39 cellular contexts compared by ENCODE assay signal in genomic region chr19:7733376-7733775, GRCh38. TPM values are rescaled to one million over a fixed set of nuclear protein-coding genes. Genes with fewer than 3 reads are reported as not detected.
"Had no signal": no experiment of that assay in that cellular context is flagged by ENCODE, and none has a peak within 500 bp of the region (broad histone marks: within the 10 kb centered on the region; RNA-seq: fewer than 3 reads in every experiment).

No MANE protein-coding gene starts in this region.

- H3K36me3 Mint-ChIP-seq: activated CD4-positive, alpha-beta memory T cell treated with anti-CD3 and anti-CD28 coated beads for 36 hours; activated CD8-positive, alpha-beta memory T cell treated with anti-CD3 and anti-CD28 coated beads, Interleukin-2, amount 10 ng/mL, durations not matched to agents 7 days and 5 days; activated naive CD4-positive, alpha-beta T cell treated with anti-CD3 and anti-CD28 coated beads, Interleukin-2, amount 50 U/mL, for 24 hours; activated naive CD8-positive, alpha-beta T cell treated with anti-CD3 and anti-CD28 coated beads for 36 hours had no signal

- H3K4me3 ChIP-seq: adrenal gland, body of pancreas, esophagus squamous epithelium, gastroesophageal sphincter had no signal

- H3K4me1 Mint-ChIP-seq: activated CD4-positive, alpha-beta T cell treated with anti-CD3 and anti-CD28 coated beads, Interleukin-2, amount 10 ng/mL, durations not matched to agents 24 days and 14 days; activated CD8-positive, alpha-beta memory T cell treated with anti-CD3 and anti-CD28 coated beads, Interleukin-2, amount 10 ng/mL, durations not matched to agents 7 days and 5 days had no signal

- H3K36me3 ChIP-seq: adrenal gland, esophagus squamous epithelium, gastroesophageal sphincter had no signal

- H3K9me3 ChIP-seq: adrenal gland, body of pancreas, esophagus squamous epithelium, gastroesophageal sphincter had no signal

- ATAC-seq: activated CD4-positive, alpha-beta T cell treated with anti-CD3 and anti-CD28 coated beads for 36 hours; activated CD8-positive, alpha-beta memory T cell treated with anti-CD3 and anti-CD28 coated beads, Interleukin-2, amount 10 ng/mL, durations not matched to agents 7 days and 5 days; activated CD8-positive, alpha-beta T cell treated with anti-CD3 and anti-CD28 coated beads, Interleukin-2, amount 10 ng/mL, durations not matched to agents 7 days and 5 days; activated naive CD8-positive, alpha-beta T cell treated with anti-CD3 and anti-CD28 coated beads, Interleukin-2, amount 50 U/mL, for 24 hours; body of pancreas; gastroesophageal sphincter had no signal

- H3K27ac Mint-ChIP-seq: activated CD4-positive, alpha-beta memory T cell treated with anti-CD3 and anti-CD28 coated beads for 36 hours; activated CD4-positive, alpha-beta T cell treated with anti-CD3 and anti-CD28 coated beads for 36 hours; activated CD4-positive, alpha-beta T cell treated with anti-CD3 and anti-CD28 coated beads, Interleukin-2, amount 10 ng/mL, durations not matched to agents 24 days and 14 days; activated CD8-positive, alpha-beta memory T cell treated with anti-CD3 and anti-CD28 coated beads, Interleukin-2, amount 10 ng/mL, durations not matched to agents 7 days and 5 days; activated CD8-positive, alpha-beta T cell treated with anti-CD3 and anti-CD28 coated beads, Interleukin-2, amount 10 ng/mL, durations not matched to agents 7 days and 5 days; activated naive CD4-positive, alpha-beta T cell treated with anti-CD3 and anti-CD28 coated beads for 36 hours; activated naive CD4-positive, alpha-beta T cell treated with anti-CD3 and anti-CD28 coated beads, Interleukin-2, amount 50 U/mL, for 24 hours; activated naive CD8-positive, alpha-beta T cell treated with anti-CD3 and anti-CD28 coated beads for 36 hours; activated naive CD8-positive, alpha-beta T cell treated with anti-CD3 and anti-CD28 coated beads, Interleukin-2, amount 50 U/mL, for 24 hours; activated T-helper 1 cell treated with anti-CD3 and anti-CD28 coated beads, Interleukin-12 subunit alpha, Interleukin-12 subunit beta, Interleukin-2, Interleukin-4 antibody, amounts not matched to agents 30 ng/mL and 10 ng/mL and 1 ng/mL, durations not matched to agents 14 hours and 24 hours and 36 hours; activated T-helper 2 cell treated with anti-CD3 and anti-CD28 coated beads, Interferon-gamma antibody, Interleukin-2, Interleukin-4, amounts not matched to agents 10 μg/mL and 5 μg/mL and 100 μg/mL, durations not matched to agents 14 hours and 24 hours and 36 hours had no signal

- H3K4me1 ChIP-seq: body of pancreas had no signal

- H3K27ac ChIP-seq: body of pancreas, epithelial cell of prostate, esophagus squamous epithelium, gastroesophageal sphincter had no signal

- H3K4me3 Mint-ChIP-seq: activated CD4-positive, alpha-beta memory T cell treated with anti-CD3 and anti-CD28 coated beads for 36 hours; activated CD4-positive, alpha-beta T cell treated with anti-CD3 and anti-CD28 coated beads for 36 hours; activated CD4-positive, alpha-beta T cell treated with anti-CD3 and anti-CD28 coated beads, Interleukin-2, amount 10 ng/mL, durations not matched to agents 24 days and 14 days; activated CD8-positive, alpha-beta memory T cell treated with anti-CD3 and anti-CD28 coated beads, Interleukin-2, amount 10 ng/mL, durations not matched to agents 7 days and 5 days; activated CD8-positive, alpha-beta T cell treated with anti-CD3 and anti-CD28 coated beads, Interleukin-2, amount 10 ng/mL, durations not matched to agents 7 days and 5 days; activated naive CD4-positive, alpha-beta T cell treated with anti-CD3 and anti-CD28 coated beads for 36 hours; activated naive CD4-positive, alpha-beta T cell treated with anti-CD3 and anti-CD28 coated beads, Interleukin-2, amount 50 U/mL, for 24 hours; activated naive CD8-positive, alpha-beta T cell treated with anti-CD3 and anti-CD28 coated beads for 36 hours; activated naive CD8-positive, alpha-beta T cell treated with anti-CD3 and anti-CD28 coated beads, Interleukin-2, amount 50 U/mL, for 24 hours; activated T-helper 1 cell treated with anti-CD3 and anti-CD28 coated beads, Interleukin-12 subunit alpha, Interleukin-12 subunit beta, Interleukin-2, Interleukin-4 antibody, amounts not matched to agents 30 ng/mL and 10 ng/mL and 1 ng/mL, durations not matched to agents 14 hours and 24 hours and 36 hours had no signal

- DNase-seq: activated CD4-positive, alpha-beta memory T cell treated with anti-CD3 and anti-CD28 coated beads for 36 hours; activated CD4-positive, alpha-beta T cell treated with anti-CD3 and anti-CD28 coated beads for 36 hours; activated CD4-positive, alpha-beta T cell treated with anti-CD3 and anti-CD28 coated beads, Interleukin-2, amount 10 ng/mL, durations not matched to agents 24 days and 14 days; activated CD4-positive, CD25-positive, alpha-beta regulatory T cell; activated CD4-positive, CD25-positive, alpha-beta regulatory T cell treated with anti-CD3 and anti-CD28 coated beads, Interleukin-2, amount 50 U/mL, for 72 hours; activated CD8-positive, alpha-beta memory T cell treated with anti-CD3 and anti-CD28 coated beads, Interleukin-2, amount 10 ng/mL, durations not matched to agents 7 days and 5 days; activated CD8-positive, alpha-beta memory T cell treated with anti-CD3 and anti-CD28 coated beads, Interleukin-2, amount 50 U/mL, for 4 hours; activated CD8-positive, alpha-beta T cell treated with anti-CD3 and anti-CD28 coated beads, Interleukin-2, amount 10 ng/mL, durations not matched to agents 7 days and 5 days; activated effector memory CD4-positive, alpha-beta T cell treated with anti-CD3 and anti-CD28 coated beads, Interleukin-2, amount 50 U/mL, for 16 hours; activated naive CD4-positive, alpha-beta T cell treated with anti-CD3 and anti-CD28 coated beads for 36 hours; activated naive CD8-positive, alpha-beta T cell treated with anti-CD3 and anti-CD28 coated beads for 36 hours; activated naive CD8-positive, alpha-beta T cell treated with anti-CD3 and anti-CD28 coated beads, Interleukin-2, amount 50 U/mL, for 24 hours; activated T-cell treated with anti-CD3 and anti-CD28 coated beads, Interleukin-2, amount 50 U/mL, for 1 hour; activated T-cell treated with anti-CD3 and anti-CD28 coated beads, Interleukin-2, amount 50 U/mL, for 48 hours; adrenal gland; amygdala; aorta; body of pancreas; cortex of kidney; effector CD8-positive, alpha-beta T cell; esophagus squamous epithelium; foreskin melanocyte; head of caudate nucleus; T-helper 1 cell; T-helper 2 cell had no signal

- FAIRE-seq: colon, endometrium, endothelial cell of umbilical vein had no signal

RNA-seq across cellular contexts. Expression of gene CLEC4G, which starts 1.5 kb away (rescaled TPM):
- total RNA-seq: activated CD4-positive, alpha-beta memory T cell treated with anti-CD3 and anti-CD28 coated beads for 36 hours; activated CD4-positive, alpha-beta T cell treated with anti-CD3 and anti-CD28 coated beads for 36 hours; activated CD4-positive, alpha-beta T cell treated with anti-CD3 and anti-CD28 coated beads, Interleukin-2, amount 10 ng/mL, durations not matched to agents 24 days and 14 days; activated CD8-positive, alpha-beta memory T cell treated with anti-CD3 and anti-CD28 coated beads for 36 hours; activated CD8-positive, alpha-beta memory T cell treated with anti-CD3 and anti-CD28 coated beads, Interleukin-2, amount 10 ng/mL, durations not matched to agents 7 days and 5 days; activated CD8-positive, alpha-beta T cell treated with anti-CD3 and anti-CD28 coated beads, Interleukin-2, amount 10 ng/mL, durations not matched to agents 7 days and 5 days; activated naive CD4-positive, alpha-beta T cell treated with anti-CD3 and anti-CD28 coated beads for 36 hours; activated naive CD8-positive, alpha-beta T cell treated with anti-CD3 and anti-CD28 coated beads for 36 hours; activated T-helper 1 cell treated with anti-CD3 and anti-CD28 coated beads, Interleukin-12 subunit alpha, Interleukin-12 subunit beta, Interleukin-2, Interleukin-4 antibody, amounts not matched to agents 30 ng/mL and 10 ng/mL and 1 ng/mL, durations not matched to agents 14 hours and 24 hours and 36 hours; activated T-helper 2 cell treated with anti-CD3 and anti-CD28 coated beads, Interferon-gamma antibody, Interleukin-2, Interleukin-4, amounts not matched to agents 10 μg/mL and 5 μg/mL and 100 μg/mL, durations not matched to agents 14 hours and 24 hours and 36 hours; chondrocyte; dermis microvascular lymphatic vessel endothelial cell; endothelial cell of umbilical vein; fibroblast of lung; fibroblast of villous mesenchyme; glomerular endothelial cell had no signal
- polyA plus RNA-seq: endothelial cell of umbilical vein, fibroblast of lung had no signal

RNA-seq across cellular contexts. Expression of gene CD209, which starts 14.0 kb away (rescaled TPM):
- total RNA-seq: activated CD4-positive, alpha-beta memory T cell treated with anti-CD3 and anti-CD28 coated beads for 36 hours; activated CD4-positive, alpha-beta T cell treated with anti-CD3 and anti-CD28 coated beads for 36 hours; activated CD4-positive, alpha-beta T cell treated with anti-CD3 and anti-CD28 coated beads, Interleukin-2, amount 10 ng/mL, durations not matched to agents 24 days and 14 days; activated CD8-positive, alpha-beta memory T cell treated with anti-CD3 and anti-CD28 coated beads for 36 hours; activated CD8-positive, alpha-beta memory T cell treated with anti-CD3 and anti-CD28 coated beads, Interleukin-2, amount 10 ng/mL, durations not matched to agents 7 days and 5 days; activated CD8-positive, alpha-beta T cell treated with anti-CD3 and anti-CD28 coated beads, Interleukin-2, amount 10 ng/mL, durations not matched to agents 7 days and 5 days; activated naive CD4-positive, alpha-beta T cell treated with anti-CD3 and anti-CD28 coated beads for 36 hours; activated naive CD8-positive, alpha-beta T cell treated with anti-CD3 and anti-CD28 coated beads for 36 hours; activated T-helper 1 cell treated with anti-CD3 and anti-CD28 coated beads, Interleukin-12 subunit alpha, Interleukin-12 subunit beta, Interleukin-2, Interleukin-4 antibody, amounts not matched to agents 30 ng/mL and 10 ng/mL and 1 ng/mL, durations not matched to agents 14 hours and 24 hours and 36 hours; activated T-helper 2 cell treated with anti-CD3 and anti-CD28 coated beads, Interferon-gamma antibody, Interleukin-2, Interleukin-4, amounts not matched to agents 10 μg/mL and 5 μg/mL and 100 μg/mL, durations not matched to agents 14 hours and 24 hours and 36 hours; chondrocyte; endothelial cell of umbilical vein; fibroblast of lung; fibroblast of villous mesenchyme; glomerular endothelial cell had no signal
- polyA plus RNA-seq: endothelial cell of umbilical vein, fibroblast of lung had no signal

RNA-seq across cellular contexts. Expression of gene CLEC4M, which starts 29.7 kb away (rescaled TPM):
- total RNA-seq: activated CD4-positive, alpha-beta memory T cell treated with anti-CD3 and anti-CD28 coated beads for 36 hours; activated CD4-positive, alpha-beta T cell treated with anti-CD3 and anti-CD28 coated beads for 36 hours; activated CD4-positive, alpha-beta T cell treated with anti-CD3 and anti-CD28 coated beads, Interleukin-2, amount 10 ng/mL, durations not matched to agents 24 days and 14 days; activated CD8-positive, alpha-beta memory T cell treated with anti-CD3 and anti-CD28 coated beads for 36 hours; activated CD8-positive, alpha-beta memory T cell treated with anti-CD3 and anti-CD28 coated beads, Interleukin-2, amount 10 ng/mL, durations not matched to agents 7 days and 5 days; activated CD8-positive, alpha-beta T cell treated with anti-CD3 and anti-CD28 coated beads, Interleukin-2, amount 10 ng/mL, durations not matched to agents 7 days and 5 days; activated naive CD4-positive, alpha-beta T cell treated with anti-CD3 and anti-CD28 coated beads for 36 hours; activated naive CD8-positive, alpha-beta T cell treated with anti-CD3 and anti-CD28 coated beads for 36 hours; activated T-helper 1 cell treated with anti-CD3 and anti-CD28 coated beads, Interleukin-12 subunit alpha, Interleukin-12 subunit beta, Interleukin-2, Interleukin-4 antibody, amounts not matched to agents 30 ng/mL and 10 ng/mL and 1 ng/mL, durations not matched to agents 14 hours and 24 hours and 36 hours; activated T-helper 2 cell treated with anti-CD3 and anti-CD28 coated beads, Interferon-gamma antibody, Interleukin-2, Interleukin-4, amounts not matched to agents 10 μg/mL and 5 μg/mL and 100 μg/mL, durations not matched to agents 14 hours and 24 hours and 36 hours; aorta; body of pancreas; chondrocyte; esophagus squamous epithelium; fibroblast of lung; fibroblast of villous mesenchyme; gastroesophageal sphincter had no signal
- polyA plus RNA-seq: fibroblast of lung had no signal

RNA-seq across cellular contexts. Expression of gene FCER2, which starts 31.4 kb away (rescaled TPM):
- total RNA-seq: activated CD4-positive, alpha-beta T cell treated with anti-CD3 and anti-CD28 coated beads, Interleukin-2, amount 10 ng/mL, durations not matched to agents 24 days and 14 days; activated T-helper 1 cell treated with anti-CD3 and anti-CD28 coated beads, Interleukin-12 subunit alpha, Interleukin-12 subunit beta, Interleukin-2, Interleukin-4 antibody, amounts not matched to agents 30 ng/mL and 10 ng/mL and 1 ng/mL, durations not matched to agents 14 hours and 24 hours and 36 hours; body of pancreas; chondrocyte; dermis microvascular lymphatic vessel endothelial cell; endothelial cell of umbilical vein; esophagus squamous epithelium; fibroblast of lung; fibroblast of villous mesenchyme; glomerular endothelial cell had no signal
- polyA plus RNA-seq: aorta, endothelial cell of umbilical vein, fibroblast of lung had no signal
